Comparison of ENCODE assay signal across 21 cellular contexts in the genomic region with DNA sequence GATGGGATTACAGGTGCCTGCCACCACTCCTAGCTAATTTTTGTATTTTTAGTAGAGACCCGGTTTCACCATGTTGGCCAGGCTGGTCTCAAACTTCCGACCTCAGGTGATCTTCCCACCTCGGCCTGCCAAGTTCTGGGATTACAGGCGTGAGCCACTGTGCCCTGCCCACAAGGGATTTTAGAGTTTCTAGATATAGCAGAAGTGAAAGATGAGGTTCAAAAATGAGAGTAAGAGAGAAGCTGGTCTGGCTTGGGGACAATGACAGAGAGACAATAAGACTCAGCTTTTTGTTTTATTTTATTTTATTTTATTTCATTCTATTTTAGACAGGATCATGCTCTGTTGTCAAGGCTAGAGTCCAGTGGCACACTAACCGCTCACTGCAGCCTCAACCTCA. TPM values are rescaled to one million over a fixed set of nuclear protein-coding genes. Genes with fewer than 3 reads are reported as not detected.
"Had no signal": no experiment of that assay in that cellular context is flagged by ENCODE, and none has a peak within 500 bp of the region (broad histone marks: within the 10 kb centered on the region; RNA-seq: fewer than 3 reads in every experiment).

No MANE protein-coding gene starts in this region.

- H3K9me3 Mint-ChIP-seq: mesothelial cell of epicardium; natural killer cell treated with Interleukin-12 subunit alpha and Interleukin-12 subunit beta and Interleukin-15 and Interleukin-18, amount 100 ng/mL, for 72 hours; stimulated activated naive B cell treated with anti-CD40 and anti-IgM and Interleukin-4, amounts not matched to agents 10 μg/mL and 1 μg/mL and 100 μg/mL, for 72 hours had no signal

- H3K4me3 Mint-ChIP-seq: mesothelial cell of epicardium; naive thymus-derived CD4-positive, alpha-beta T cell; natural killer cell treated with Interleukin-12 subunit alpha and Interleukin-12 subunit beta and Interleukin-15 and Interleukin-18, amount 100 ng/mL, for 72 hours; stimulated activated naive B cell treated with anti-CD40 and anti-IgM and Interleukin-4, amounts not matched to agents 10 μg/mL and 1 μg/mL and 100 μg/mL, for 72 hours had no signal

- H3K27ac Mint-ChIP-seq: mesothelial cell of epicardium; naive thymus-derived CD4-positive, alpha-beta T cell; natural killer cell treated with Interleukin-12 subunit alpha and Interleukin-12 subunit beta and Interleukin-15 and Interleukin-18, amount 100 ng/mL, for 72 hours; progenitor cell of endocrine pancreas; stimulated activated naive B cell treated with anti-CD40 and anti-IgM and Interleukin-4, amounts not matched to agents 10 μg/mL and 1 μg/mL and 100 μg/mL, for 72 hours had no signal

- ATAC-seq: naive thymus-derived CD4-positive, alpha-beta T cell; natural killer cell treated with Interleukin-12 subunit alpha and Interleukin-12 subunit beta and Interleukin-15 and Interleukin-18, amount 100 ng/mL, for 72 hours; right lobe of liver; stimulated activated naive B cell treated with anti-CD40 and anti-IgM and Interleukin-4, amounts not matched to agents 10 μg/mL and 1 μg/mL and 100 μg/mL, for 72 hours; stimulated activated naive CD8-positive, alpha-beta T cell treated with anti-CD3 and anti-CD28 coated beads, Interleukin-15, Interleukin-2, amounts not matched to agents 100 U/mL and 50 U/mL, for 24 hours had no signal

- H3K4me1 Mint-ChIP-seq: naive thymus-derived CD4-positive, alpha-beta T cell; stimulated activated naive B cell treated with anti-CD40 and anti-IgM and Interleukin-4, amounts not matched to agents 10 μg/mL and 1 μg/mL and 100 μg/mL, for 72 hours had no signal

- DNase-seq: islet precursor cell; left ventricle myocardium inferior; mesendoderm; naive thymus-derived CD4-positive, alpha-beta T cell; ovary; right lobe of liver; stimulated activated CD4-positive, alpha-beta T cell treated with anti-CD3 and anti-CD28 coated beads, Interleukin-12 subunit alpha, Interleukin-12 subunit beta, amount 100 ng/mL, for 4 hours; stimulated activated CD4-positive, alpha-beta T cell treated with anti-CD3 and anti-CD28 coated beads, Interleukin-15, amount 100 ng/mL, for 24 hours; stimulated activated CD4-positive, alpha-beta T cell treated with anti-CD3 and anti-CD28 coated beads, Interleukin-2, amount 100 ng/mL, for 24 hours; stimulated activated CD4-positive, alpha-beta T cell treated with anti-CD3 and anti-CD28 coated beads, Interleukin-4, amount 100 ng/mL, for 1 hour; stimulated activated naive B cell treated with anti-CD40 and anti-IgM and Interleukin-4, amounts not matched to agents 10 μg/mL and 1 μg/mL and 100 μg/mL, for 72 hours; stimulated activated naive CD8-positive, alpha-beta T cell treated with anti-CD3 and anti-CD28 coated beads, Interleukin-15, Interleukin-2, amounts not matched to agents 100 U/mL and 50 U/mL, for 24 hours; stomach; testis; thyroid gland; transverse colon; upper lobe of left lung had no signal

- H3K36me3 Mint-ChIP-seq: mesothelial cell of epicardium; natural killer cell treated with Interleukin-12 subunit alpha and Interleukin-12 subunit beta and Interleukin-15 and Interleukin-18, amount 100 ng/mL, for 72 hours; stimulated activated naive B cell treated with anti-CD40 and anti-IgM and Interleukin-4, amounts not matched to agents 10 μg/mL and 1 μg/mL and 100 μg/mL, for 72 hours had no signal

RNA-seq across cellular contexts. Expression of gene TRIM61, which starts 30.6 kb away (rescaled TPM):
- polyA plus RNA-seq: neural cell had no signal
